In genomic region chr12:12620730-12621315, GRCh38 we compare ENCODE assay signal across 19 cellular contexts. TPM values are rescaled to one million over a fixed set of nuclear protein-coding genes. Genes with fewer than 3 reads are reported as not detected.
DNase-seq lines count a peak whose midpoint lies in the region; ATAC-seq and TF ChIP-seq lines count a peak whose summit lies in the region.
"Had no signal": no experiment of that assay in that cellular context is flagged by ENCODE, and none has a peak within 500 bp of the region (broad histone marks: within the 10 kb centered on the region; RNA-seq: fewer than 3 reads in every experiment).

No MANE protein-coding gene starts in this region.

- H3K4me1 Mint-ChIP-seq in activated CD4-positive, alpha-beta memory T cell treated with anti-CD3 and anti-CD28 coated beads for 36 hours (ENCODE audit: low read depth), result peaks cover 82% of the 10 kb centered on the region
- peaks cover 54% of the 10 kb centered on the region for H3K4me1 Mint-ChIP-seq in activated CD4-positive, alpha-beta memory T cell treated with anti-CD3 and anti-CD28 coated beads, Interleukin-2, amount 10 ng/mL, durations not matched to agents 7 days and 5 days
- H3K4me1 Mint-ChIP-seq in CD4-positive, CD25-positive, alpha-beta regulatory T cell, result peaks cover 41 to 91% (median 70%) of the 10 kb centered on the region in 4 donors
- H3K4me1 Mint-ChIP-seq in dendritic cell treated with granulocyte-macrophage colony-stimulating factor and Interleukin-4, amounts not matched to agents 40 ng/mL and 50 ng/mL, for 4 days (ENCODE audit: low read depth), result peaks cover 95% of the 10 kb centered on the region
- H3K4me1 Mint-ChIP-seq in Caco-2 (ENCODE audit: low read depth, unreplicated experiment), result no peaks in the 10 kb centered on the region

- no peaks in the 10 kb centered on the region for H3K27me3 Mint-ChIP-seq in activated CD4-positive, alpha-beta memory T cell treated with anti-CD3 and anti-CD28 coated beads for 36 hours
- H3K27me3 Mint-ChIP-seq in activated CD4-positive, alpha-beta memory T cell treated with anti-CD3 and anti-CD28 coated beads, Interleukin-2, amount 10 ng/mL, durations not matched to agents 7 days and 5 days, result no peaks in the 10 kb centered on the region
- H3K27me3 Mint-ChIP-seq in CD4-positive, CD25-positive, alpha-beta regulatory T cell, result no peaks in the 10 kb centered on the region
- no peaks in the 10 kb centered on the region for H3K27me3 Mint-ChIP-seq in dendritic cell treated with granulocyte-macrophage colony-stimulating factor and Interleukin-4, amounts not matched to agents 40 ng/mL and 50 ng/mL, for 4 days
- no peaks in the 10 kb centered on the region for H3K27me3 Mint-ChIP-seq in Caco-2 (ENCODE audit: insufficient read depth, unreplicated experiment)
- H3K27me3 Mint-ChIP-seq: activated CD4-positive, alpha-beta T cell treated with anti-CD3 and anti-CD28 coated beads, Interleukin-2, amount 10 ng/mL, durations not matched to agents 7 days and 5 days had no signal

- H3K27me3 ChIP-seq in CD4-positive, CD25-positive, alpha-beta regulatory T cell (ENCODE audit: control insufficient read depth, insufficient read depth, low read length), result no peaks in the 10 kb centered on the region
- H3K27me3 ChIP-seq in Caco-2 (replicated peaks; ENCODE audit: control insufficient read depth, insufficient read depth, low read length), result no peaks in the 10 kb centered on the region
- H3K27me3 ChIP-seq: sigmoid colon, tibial nerve had no signal

- H3K36me3 Mint-ChIP-seq in activated CD4-positive, alpha-beta memory T cell treated with anti-CD3 and anti-CD28 coated beads for 36 hours, result peaks cover 28% of the 10 kb centered on the region
- H3K36me3 Mint-ChIP-seq in activated CD4-positive, alpha-beta memory T cell treated with anti-CD3 and anti-CD28 coated beads, Interleukin-2, amount 10 ng/mL, durations not matched to agents 7 days and 5 days (ENCODE audit: low read depth), result peaks cover 47% of the 10 kb centered on the region
- peaks cover 35% of the 10 kb centered on the region for H3K36me3 Mint-ChIP-seq in CD4-positive, CD25-positive, alpha-beta regulatory T cell
- peaks cover 91% of the 10 kb centered on the region for H3K36me3 Mint-ChIP-seq in dendritic cell treated with granulocyte-macrophage colony-stimulating factor and Interleukin-4, amounts not matched to agents 40 ng/mL and 50 ng/mL, for 4 days (ENCODE audit: low read depth)
- no peaks in the 10 kb centered on the region for H3K36me3 Mint-ChIP-seq in Caco-2 (ENCODE audit: insufficient read depth, unreplicated experiment)

- no peaks in the 10 kb centered on the region for H3K9me3 ChIP-seq in CD4-positive, CD25-positive, alpha-beta regulatory T cell (ENCODE audit: control insufficient read depth in 2 of 2, low read length in 2 of 2)
- no peaks in the 10 kb centered on the region for H3K9me3 ChIP-seq in Caco-2
- H3K9me3 ChIP-seq: lower lobe of right lung, sigmoid colon, SK-N-SH had no signal

- peaks cover 73% of the 10 kb centered on the region for H3K4me1 ChIP-seq in CD4-positive, CD25-positive, alpha-beta regulatory T cell (ENCODE audit: control insufficient read depth, insufficient read depth, low read length, poor library complexity, severe bottlenecking)
- H3K4me1 ChIP-seq in Caco-2, result no peaks in the 10 kb centered on the region

- BruUV-seq in Caco-2 (replicated peaks; lab: Mats Ljungman, UMichigan), result no TSS peak

- peaks cover 7% of the 10 kb centered on the region for H3K9me3 Mint-ChIP-seq in activated CD4-positive, alpha-beta memory T cell treated with anti-CD3 and anti-CD28 coated beads for 36 hours
- peaks cover 2% of the 10 kb centered on the region for H3K9me3 Mint-ChIP-seq in activated CD4-positive, alpha-beta memory T cell treated with anti-CD3 and anti-CD28 coated beads, Interleukin-2, amount 10 ng/mL, durations not matched to agents 7 days and 5 days
- H3K9me3 Mint-ChIP-seq in CD4-positive, CD25-positive, alpha-beta regulatory T cell, result peaks cover 0 to 4% (median 0%) of the 10 kb centered on the region in 7 donors
- H3K9me3 Mint-ChIP-seq in dendritic cell treated with granulocyte-macrophage colony-stimulating factor and Interleukin-4, amounts not matched to agents 40 ng/mL and 50 ng/mL, for 4 days, result peaks cover 9% of the 10 kb centered on the region
- peaks cover 12% of the 10 kb centered on the region for H3K9me3 Mint-ChIP-seq in Caco-2 (ENCODE audit: unreplicated experiment)

- DNase-seq in activated CD4-positive, alpha-beta memory T cell treated with anti-CD3 and anti-CD28 coated beads for 36 hours, result no peak
- no peak for DNase-seq in activated CD4-positive, alpha-beta memory T cell treated with anti-CD3 and anti-CD28 coated beads, Interleukin-2, amount 10 ng/mL, durations not matched to agents 7 days and 5 days
- no peak for DNase-seq in CD4-positive, CD25-positive, alpha-beta regulatory T cell
- DNase-seq in NCI-H446 (lab: John Stamatoyannopoulos, UW), result peak; percentile 64 to 93
- no peak for DNase-seq in NCI-H345 treated with DMSO at 0.1 percent for 48 hours (lab: John Stamatoyannopoulos, UW; ENCODE audit: unreplicated experiment)
- DNase-seq in Caco-2, result no peak
- no peak for DNase-seq in OCI-M1 (lab: John Stamatoyannopoulos, UW)
- DNase-seq: activated CD4-positive, alpha-beta T cell treated with anti-CD3 and anti-CD28 coated beads, Interleukin-2, amount 10 ng/mL, durations not matched to agents 7 days and 5 days; activated CD8-positive, alpha-beta memory T cell treated with anti-CD3 and anti-CD28 coated beads, Interleukin-2, amount 50 U/mL, for 4 hours; activated gamma-delta T cell; aorta; kidney; lower lobe of right lung; NCI-H187; sigmoid colon; SK-N-SH had no signal

- H3K27ac ChIP-seq in CD4-positive, CD25-positive, alpha-beta regulatory T cell (ENCODE audit: insufficient read depth, low read length, poor library complexity, severe bottlenecking), result peak overlapping the region; percentile 75
- H3K27ac ChIP-seq: lower lobe of right lung, sigmoid colon, tibial nerve, VCaP had no signal

- POLR2A ChIA-PET in activated CD4-positive, alpha-beta memory T cell treated with anti-CD3 and anti-CD28 coated beads for 36 hours (lab: Charles Lee), result no interaction called here
- POLR2A ChIA-PET in activated CD4-positive, alpha-beta memory T cell treated with anti-CD3 and anti-CD28 coated beads, Interleukin-2, amount 10 ng/mL, durations not matched to agents 7 days and 5 days (lab: Charles Lee), result interaction anchor here (1.1 to 2.8 kb wide), 2 partner anchors 9 to 95 kb away, joined by 3 to 13 read pairs; partner anchors contain the start of gene CREBL2
- POLR2A ChIA-PET in Caco-2 (lab: Charles Lee), result interaction anchor here (1.0 kb wide), 1 partner anchor 10 kb away, joined by 3 read pairs; no protein-coding TSS in a partner anchor

- CTCF ChIA-PET in activated CD4-positive, alpha-beta memory T cell treated with anti-CD3 and anti-CD28 coated beads for 36 hours (lab: Charles Lee), result interaction anchor here (0.7 to 1.1 kb wide), 5 partner anchors 8 to 260 kb away, joined by 3 to 4 read pairs (median 3); no protein-coding TSS in a partner anchor
- CTCF ChIA-PET in activated CD4-positive, alpha-beta memory T cell treated with anti-CD3 and anti-CD28 coated beads, Interleukin-2, amount 10 ng/mL, durations not matched to agents 7 days and 5 days (lab: Charles Lee), result interaction anchor here (0.7 to 1.2 kb wide), 4 partner anchors 21 to 88 kb away, joined by 3 read pairs; no protein-coding TSS in a partner anchor
- CTCF ChIA-PET in Caco-2 (lab: Charles Lee), result interaction anchor here (0.7 kb wide), 2 partner anchors 10 to 82 kb away, joined by 4 to 10 read pairs; no protein-coding TSS in a partner anchor

- peak overlapping the region; percentile 1 for H3K4me3 ChIP-seq in CD4-positive, CD25-positive, alpha-beta regulatory T cell (ENCODE audit: low read depth, low read length)
- H3K4me3 ChIP-seq in Caco-2 (ENCODE audit: low read depth, low read length), result no peak overlapping the region
- H3K4me3 ChIP-seq: lower lobe of right lung, sigmoid colon, tibial nerve had no signal

- peak overlapping the region; percentile 14 for H3K27ac Mint-ChIP-seq in activated CD4-positive, alpha-beta memory T cell treated with anti-CD3 and anti-CD28 coated beads for 36 hours
- no peak overlapping the region for H3K27ac Mint-ChIP-seq in activated CD4-positive, alpha-beta memory T cell treated with anti-CD3 and anti-CD28 coated beads, Interleukin-2, amount 10 ng/mL, durations not matched to agents 7 days and 5 days
- H3K27ac Mint-ChIP-seq in CD4-positive, CD25-positive, alpha-beta regulatory T cell, result peak overlapping the region; percentile 86 to 96 (median 92)
- peak overlapping the region; percentile 84 for H3K27ac Mint-ChIP-seq in dendritic cell treated with granulocyte-macrophage colony-stimulating factor and Interleukin-4, amounts not matched to agents 40 ng/mL and 50 ng/mL, for 4 days
- H3K27ac Mint-ChIP-seq in Caco-2 (ENCODE audit: unreplicated experiment), result no peak overlapping the region

- no peak for ATAC-seq in CD4-positive, CD25-positive, alpha-beta regulatory T cell (ENCODE audit: low read depth in 2 of 2)

- peaks cover 5% of the 10 kb centered on the region for H3K36me3 ChIP-seq in CD4-positive, CD25-positive, alpha-beta regulatory T cell (ENCODE audit: control insufficient read depth, insufficient read depth, low read length)
- H3K36me3 ChIP-seq in Caco-2 (ENCODE audit: control insufficient read depth, insufficient read depth, low read length), result no peaks in the 10 kb centered on the region

- intact Hi-C loops in activated CD4-positive, alpha-beta memory T cell treated with anti-CD3 and anti-CD28 coated beads for 36 hours (cut with micrococcal nuclease), result no loop called here
- intact Hi-C loops in dendritic cell treated with granulocyte-macrophage colony-stimulating factor and Interleukin-4, amounts not matched to agents 40 ng/mL and 50 ng/mL, for 4 days (cut with micrococcal nuclease), result loop anchor here (5.0 kb wide), 1 partner anchor 76 kb away; the partner anchor contains the start of gene GPR19
- intact Hi-C loops in Caco-2 (cut with micrococcal nuclease; ENCODE audit: unreplicated experiment), result loop anchor here (1.0 kb wide), 1 partner anchor 9 kb away; no protein-coding TSS in a partner anchor

- no peak for TF ChIP-seq CTCF in Caco-2 (IDR thresholded peaks at IDR 0.05; ENCODE audit: insufficient read depth in 1 of 2, low read depth in 1 of 2, low read length in 1 of 2, severe bottlenecking in 1 of 2, unreplicated experiment in 1 of 2)

- H3K4me3 Mint-ChIP-seq in activated CD4-positive, alpha-beta memory T cell treated with anti-CD3 and anti-CD28 coated beads for 36 hours, result no peak overlapping the region
- no peak overlapping the region for H3K4me3 Mint-ChIP-seq in activated CD4-positive, alpha-beta memory T cell treated with anti-CD3 and anti-CD28 coated beads, Interleukin-2, amount 10 ng/mL, durations not matched to agents 7 days and 5 days
- H3K4me3 Mint-ChIP-seq in CD4-positive, CD25-positive, alpha-beta regulatory T cell, result peak overlapping the region in 3 of 4 donors; percentile 10 to 62 (median 47)
- H3K4me3 Mint-ChIP-seq in dendritic cell treated with granulocyte-macrophage colony-stimulating factor and Interleukin-4, amounts not matched to agents 40 ng/mL and 50 ng/mL, for 4 days, result no peak overlapping the region
- H3K4me3 Mint-ChIP-seq in Caco-2 (ENCODE audit: unreplicated experiment), result no peak overlapping the region
- H3K4me3 Mint-ChIP-seq: activated CD4-positive, alpha-beta T cell treated with anti-CD3 and anti-CD28 coated beads, Interleukin-2, amount 10 ng/mL, durations not matched to agents 7 days and 5 days had no signal

RNA-seq across cellular contexts. Expression of gene CREBL2, which starts 9.1 kb away (rescaled TPM):
- total RNA-seq in activated CD4-positive, alpha-beta memory T cell treated with anti-CD3 and anti-CD28 coated beads for 36 hours, result 10 to 100 TPM; 30.4 to 32.2 TPM
- 10 to 100 TPM; 24.2 to 26.1 TPM for total RNA-seq in activated CD4-positive, alpha-beta memory T cell treated with anti-CD3 and anti-CD28 coated beads, Interleukin-2, amount 10 ng/mL, durations not matched to agents 7 days and 5 days
- 27.5 TPM for total RNA-seq in CD4-positive, CD25-positive, alpha-beta regulatory T cell
- 10 to 100 TPM; 60.7 to 73.4 (median 66.5) TPM for polyA plus RNA-seq in CD4-positive, CD25-positive, alpha-beta regulatory T cell
- total RNA-seq in Caco-2 (2022), result 25.0 and 26.3 TPM in 2 replicates

RNA-seq across cellular contexts. Expression of gene DUSP16, which starts 58.2 kb away (rescaled TPM):
- total RNA-seq in activated CD4-positive, alpha-beta memory T cell treated with anti-CD3 and anti-CD28 coated beads for 36 hours, result 10 to 100 TPM; 70.2 to 82.1 TPM
- 10 to 100 TPM; 77.3 to 85.2 TPM for total RNA-seq in activated CD4-positive, alpha-beta memory T cell treated with anti-CD3 and anti-CD28 coated beads, Interleukin-2, amount 10 ng/mL, durations not matched to agents 7 days and 5 days
- total RNA-seq in CD4-positive, CD25-positive, alpha-beta regulatory T cell, result 108 TPM
- 10 to 100 TPM; 29.4 to 40.7 (median 30.2) TPM for polyA plus RNA-seq in CD4-positive, CD25-positive, alpha-beta regulatory T cell
- total RNA-seq in Caco-2 (2022), result 63.9 and 76.8 TPM in 2 replicates

Comparison
In these comparisons a context has a peak if more than half of its experiments do, and no peak if none do; other contexts are left out.
1. H3K27ac Mint-ChIP-seq: peak in activated CD4-positive, alpha-beta memory T cell treated with anti-CD3 and anti-CD28 coated beads for 36 hours (single experiment), CD4-positive, CD25-positive, alpha-beta regulatory T cell (3 of 3) and dendritic cell treated with granulocyte-macrophage colony-stimulating factor and Interleukin-4, amounts not matched to agents 40 ng/mL and 50 ng/mL, for 4 days (single experiment); none in activated CD4-positive, alpha-beta memory T cell treated with anti-CD3 and anti-CD28 coated beads, Interleukin-2, amount 10 ng/mL, durations not matched to agents 7 days and 5 days (single experiment) and Caco-2 (single experiment).
2. DNase-seq: peak in NCI-H446 (2 of 2); none in activated CD4-positive, alpha-beta memory T cell treated with anti-CD3 and anti-CD28 coated beads for 36 hours (single experiment), activated CD4-positive, alpha-beta memory T cell treated with anti-CD3 and anti-CD28 coated beads, Interleukin-2, amount 10 ng/mL, durations not matched to agents 7 days and 5 days (single experiment), CD4-positive, CD25-positive, alpha-beta regulatory T cell (0 of 3), NCI-H345 treated with DMSO at 0.1 percent for 48 hours (single experiment), Caco-2 (0 of 2) and OCI-M1 (single experiment).
3. H3K4me3 Mint-ChIP-seq: peak in CD4-positive, CD25-positive, alpha-beta regulatory T cell (3 of 4); none in activated CD4-positive, alpha-beta memory T cell treated with anti-CD3 and anti-CD28 coated beads for 36 hours (single experiment), activated CD4-positive, alpha-beta memory T cell treated with anti-CD3 and anti-CD28 coated beads, Interleukin-2, amount 10 ng/mL, durations not matched to agents 7 days and 5 days (single experiment), dendritic cell treated with granulocyte-macrophage colony-stimulating factor and Interleukin-4, amounts not matched to agents 40 ng/mL and 50 ng/mL, for 4 days (single experiment) and Caco-2 (single experiment).